ENCODE assay signal across 39 cellular contexts in genomic region chr20:59297641-59298040, GRCh38. TPM values are rescaled to one million over a fixed set of nuclear protein-coding genes. Genes with fewer than 3 reads are reported as not detected.
"Had no signal": no experiment of that assay in that cellular context is flagged by ENCODE, and none has a peak within 500 bp of the region (broad histone marks: within the 10 kb centered on the region; RNA-seq: fewer than 3 reads in every experiment).

No MANE protein-coding gene starts in this region.

- H3K4me2 ChIP-seq: KMS-11 had no signal

- DNase-seq: Karpas-422, Kasumi-1, MG63, MM.1S, MV-4-11, NCI-H1048, NCI-H1092, NCI-H1092 treated with DMSO at 0.1 percent for 48 hours, NCI-H1105, NCI-H1105 treated with DMSO at 0.1 percent for 48 hours, NCI-H1417, NCI-H1417 treated with DMSO at 0.1 percent for 48 hours, NCI-H1436, NCI-H1436 treated with DMSO at 0.1 percent for 48 hours, NCI-H146, NCI-H1694, NCI-H1694 treated with DMSO at 0.1 percent for 48 hours, NCI-H187, NCI-H187 treated with DMSO at 0.1 percent for 48 hours, NCI-H1930, NCI-H2029, NCI-H2029 treated with DMSO at 0.1 percent for 48 hours, NCI-H2081, NCI-H2081 treated with DMSO at 0.1 percent for 48 hours, NCI-H2107, NCI-H2171, NCI-H2171 treated with DMSO at 0.1 percent for 48 hours, NCI-H2227 treated with DMSO at 0.1 percent for 48 hours, NCI-H226, NCI-H345, NCI-H446, NCI-H446 treated with DMSO at 0.1 percent for 48 hours, NCI-H510A treated with DMSO at 0.1 percent for 48 hours, NCI-H524 had no signal

- H3K9ac ChIP-seq: KMS-11 had no signal

- H3K27ac ChIP-seq: KMS-11 had no signal

- H3K4me3 ChIP-seq: MG63 had no signal

- H3K36me3 ChIP-seq: MG63 had no signal

- H3K9me3 ChIP-seq: MG63 had no signal

RNA-seq across cellular contexts. Expression of gene EDN3, which starts 2.8 kb away (rescaled TPM):
- total RNA-seq: LHCN-M2, M059J, MCF 10A, NCI-H460 had no signal
